ENCODE assay signal across 1 cellular context in the genomic region with DNA sequence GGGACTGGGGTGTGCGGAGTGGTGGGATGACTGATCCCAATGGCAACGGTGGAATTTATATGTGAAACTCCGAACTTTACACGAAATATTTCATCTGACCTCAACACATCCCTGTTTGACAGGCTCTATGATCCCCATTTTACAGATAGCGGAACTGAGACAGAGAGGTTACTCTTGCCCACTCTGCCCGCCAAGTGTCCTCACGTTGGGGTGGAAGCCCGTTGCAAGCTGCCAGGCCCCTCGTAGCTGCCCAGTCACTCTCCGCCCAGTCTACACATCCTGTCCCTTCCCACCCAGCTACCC.
TF ChIP-seq lines count a peak whose summit lies in the region.

No MANE protein-coding gene starts in this region.

TF ChIP-seq in HepG2, 621 proteins besides CTCF, POLR2A, EP300 and RAD21:
- TF ChIP-seq, protein P1, sequence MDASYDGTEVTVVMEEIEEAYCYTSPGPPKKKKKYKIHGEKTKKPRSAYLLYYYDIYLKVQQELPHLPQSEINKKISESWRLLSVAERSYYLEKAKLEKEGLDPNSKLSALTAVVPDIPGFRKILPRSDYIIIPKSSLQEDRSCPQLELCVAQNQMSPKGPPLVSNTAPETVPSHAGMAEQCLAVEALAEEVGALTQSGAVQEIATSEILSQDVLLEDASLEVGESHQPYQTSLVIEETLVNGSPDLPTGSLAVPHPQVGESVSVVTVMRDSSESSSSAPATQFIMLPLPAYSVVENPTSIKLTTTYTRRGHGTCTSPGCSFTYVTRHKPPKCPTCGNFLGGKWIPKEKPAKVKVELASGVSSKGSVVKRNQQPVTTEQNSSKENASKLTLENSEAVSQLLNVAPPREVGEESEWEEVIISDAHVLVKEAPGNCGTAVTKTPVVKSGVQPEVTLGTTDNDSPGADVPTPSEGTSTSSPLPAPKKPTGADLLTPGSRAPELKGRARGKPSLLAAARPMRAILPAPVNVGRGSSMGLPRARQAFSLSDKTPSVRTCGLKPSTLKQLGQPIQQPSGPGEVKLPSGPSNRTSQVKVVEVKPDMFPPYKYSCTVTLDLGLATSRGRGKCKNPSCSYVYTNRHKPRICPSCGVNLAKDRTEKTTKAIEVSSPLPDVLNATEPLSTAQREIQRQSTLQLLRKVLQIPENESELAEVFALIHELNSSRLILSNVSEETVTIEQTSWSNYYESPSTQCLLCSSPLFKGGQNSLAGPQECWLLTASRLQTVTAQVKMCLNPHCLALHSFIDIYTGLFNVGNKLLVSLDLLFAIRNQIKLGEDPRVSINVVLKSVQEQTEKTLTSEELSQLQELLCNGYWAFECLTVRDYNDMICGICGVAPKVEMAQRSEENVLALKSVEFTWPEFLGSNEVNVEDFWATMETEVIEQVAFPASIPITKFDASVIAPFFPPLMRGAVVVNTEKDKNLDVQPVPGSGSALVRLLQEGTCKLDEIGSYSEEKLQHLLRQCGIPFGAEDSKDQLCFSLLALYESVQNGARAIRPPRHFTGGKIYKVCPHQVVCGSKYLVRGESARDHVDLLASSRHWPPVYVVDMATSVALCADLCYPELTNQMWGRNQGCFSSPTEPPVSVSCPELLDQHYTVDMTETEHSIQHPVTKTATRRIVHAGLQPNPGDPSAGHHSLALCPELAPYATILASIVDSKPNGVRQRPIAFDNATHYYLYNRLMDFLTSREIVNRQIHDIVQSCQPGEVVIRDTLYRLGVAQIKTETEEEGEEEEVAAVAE (CRISPR knock-in tag; IDR thresholded peaks at IDR 0.05; ENCODE audit: borderline replicate concordance), result no peak
- TF ChIP-seq ZBTB38 (CRISPR knock-in tag; IDR thresholded peaks at IDR 0.05) (0 out of 2 replicates have a peak, but pooled peaks have one; percentile 49), ZNF629 (CRISPR knock-in tag; conservative IDR thresholded peaks at IDR 0.05) (peak; percentile 50), ARNT2 (CRISPR knock-in tag; IDR thresholded peaks at IDR 0.05; ENCODE audit: low read depth) (peak; percentile 49; the same call in 1 of the 2 replicates), ZNF138 (CRISPR knock-in tag; IDR thresholded peaks at IDR 0.05; ENCODE audit: low read depth) (no peak), KDM5B (CRISPR knock-in tag; IDR thresholded peaks at IDR 0.05; ENCODE audit: borderline replicate concordance) (0 out of 2 replicates have a peak, but pooled peaks have one; percentile 5), PRPF4 (IDR thresholded peaks at IDR 0.05; ENCODE audit: low read depth, low read length, poor library complexity, severe bottlenecking) (no peak), ZNF274 (CRISPR knock-in tag; IDR thresholded peaks at IDR 0.05) (0 out of 2 replicates have a peak, but pooled peaks have one; percentile 27)
- TF ChIP-seq, protein P2, sequence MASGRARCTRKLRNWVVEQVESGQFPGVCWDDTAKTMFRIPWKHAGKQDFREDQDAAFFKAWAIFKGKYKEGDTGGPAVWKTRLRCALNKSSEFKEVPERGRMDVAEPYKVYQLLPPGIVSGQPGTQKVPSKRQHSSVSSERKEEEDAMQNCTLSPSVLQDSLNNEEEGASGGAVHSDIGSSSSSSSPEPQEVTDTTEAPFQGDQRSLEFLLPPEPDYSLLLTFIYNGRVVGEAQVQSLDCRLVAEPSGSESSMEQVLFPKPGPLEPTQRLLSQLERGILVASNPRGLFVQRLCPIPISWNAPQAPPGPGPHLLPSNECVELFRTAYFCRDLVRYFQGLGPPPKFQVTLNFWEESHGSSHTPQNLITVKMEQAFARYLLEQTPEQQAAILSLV (CRISPR knock-in tag; IDR thresholded peaks at IDR 0.05; ENCODE audit: borderline replicate concordance), result no peak
- TF ChIP-seq, protein P3, sequence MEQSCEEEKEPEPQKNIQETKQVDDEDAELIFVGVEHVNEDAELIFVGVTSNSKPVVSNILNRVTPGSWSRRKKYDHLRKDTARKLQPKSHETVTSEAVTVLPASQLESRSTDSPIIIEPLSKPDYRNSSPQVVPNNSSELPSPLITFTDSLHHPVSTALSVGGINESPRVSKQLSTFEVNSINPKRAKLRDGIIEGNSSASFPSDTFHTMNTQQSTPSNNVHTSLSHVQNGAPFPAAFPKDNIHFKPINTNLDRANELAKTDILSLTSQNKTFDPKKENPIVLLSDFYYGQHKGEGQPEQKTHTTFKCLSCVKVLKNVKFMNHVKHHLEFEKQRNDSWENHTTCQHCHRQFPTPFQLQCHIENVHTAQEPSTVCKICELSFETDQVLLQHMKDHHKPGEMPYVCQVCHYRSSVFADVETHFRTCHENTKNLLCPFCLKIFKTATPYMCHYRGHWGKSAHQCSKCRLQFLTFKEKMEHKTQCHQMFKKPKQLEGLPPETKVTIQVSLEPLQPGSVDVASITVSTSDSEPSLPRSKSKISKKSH (CRISPR knock-in tag; IDR thresholded peaks at IDR 0.05; ENCODE audit: borderline replicate concordance), result 0 out of 2 replicates have a peak, but pooled peaks have one; percentile 13
- TF ChIP-seq, protein P4, sequence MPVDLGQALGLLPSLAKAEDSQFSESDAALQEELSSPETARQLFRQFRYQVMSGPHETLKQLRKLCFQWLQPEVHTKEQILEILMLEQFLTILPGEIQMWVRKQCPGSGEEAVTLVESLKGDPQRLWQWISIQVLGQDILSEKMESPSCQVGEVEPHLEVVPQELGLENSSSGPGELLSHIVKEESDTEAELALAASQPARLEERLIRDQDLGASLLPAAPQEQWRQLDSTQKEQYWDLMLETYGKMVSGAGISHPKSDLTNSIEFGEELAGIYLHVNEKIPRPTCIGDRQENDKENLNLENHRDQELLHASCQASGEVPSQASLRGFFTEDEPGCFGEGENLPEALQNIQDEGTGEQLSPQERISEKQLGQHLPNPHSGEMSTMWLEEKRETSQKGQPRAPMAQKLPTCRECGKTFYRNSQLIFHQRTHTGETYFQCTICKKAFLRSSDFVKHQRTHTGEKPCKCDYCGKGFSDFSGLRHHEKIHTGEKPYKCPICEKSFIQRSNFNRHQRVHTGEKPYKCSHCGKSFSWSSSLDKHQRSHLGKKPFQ (CRISPR knock-in tag; IDR thresholded peaks at IDR 0.05; ENCODE audit: insufficient replicate concordance), result no peak
- TF ChIP-seq, protein P5, sequence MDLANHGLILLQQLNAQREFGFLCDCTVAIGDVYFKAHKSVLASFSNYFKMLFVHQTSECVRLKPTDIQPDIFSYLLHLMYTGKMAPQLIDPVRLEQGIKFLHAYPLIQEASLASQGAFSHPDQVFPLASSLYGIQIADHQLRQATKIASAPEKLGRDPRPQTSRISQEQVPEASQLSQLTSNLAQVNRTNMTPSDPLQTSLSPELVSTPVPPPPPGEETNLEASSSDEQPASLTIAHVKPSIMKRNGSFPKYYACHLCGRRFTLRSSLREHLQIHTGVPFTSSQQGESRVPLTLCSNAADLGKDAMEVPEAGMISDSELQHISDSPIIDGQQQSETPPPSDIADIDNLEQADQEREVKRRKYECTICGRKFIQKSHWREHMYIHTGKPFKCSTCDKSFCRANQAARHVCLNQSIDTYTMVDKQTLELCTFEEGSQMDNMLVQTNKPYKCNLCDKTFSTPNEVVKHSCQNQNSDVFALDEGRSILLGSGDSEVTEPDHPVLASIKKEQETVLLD (CRISPR knock-in tag; IDR thresholded peaks at IDR 0.05; ENCODE audit: low read depth), result 0 out of 2 replicates have a peak, but pooled peaks have one; percentile 8
